Comparison of ENCODE assay signal across 8 cellular contexts in the genomic region with DNA sequence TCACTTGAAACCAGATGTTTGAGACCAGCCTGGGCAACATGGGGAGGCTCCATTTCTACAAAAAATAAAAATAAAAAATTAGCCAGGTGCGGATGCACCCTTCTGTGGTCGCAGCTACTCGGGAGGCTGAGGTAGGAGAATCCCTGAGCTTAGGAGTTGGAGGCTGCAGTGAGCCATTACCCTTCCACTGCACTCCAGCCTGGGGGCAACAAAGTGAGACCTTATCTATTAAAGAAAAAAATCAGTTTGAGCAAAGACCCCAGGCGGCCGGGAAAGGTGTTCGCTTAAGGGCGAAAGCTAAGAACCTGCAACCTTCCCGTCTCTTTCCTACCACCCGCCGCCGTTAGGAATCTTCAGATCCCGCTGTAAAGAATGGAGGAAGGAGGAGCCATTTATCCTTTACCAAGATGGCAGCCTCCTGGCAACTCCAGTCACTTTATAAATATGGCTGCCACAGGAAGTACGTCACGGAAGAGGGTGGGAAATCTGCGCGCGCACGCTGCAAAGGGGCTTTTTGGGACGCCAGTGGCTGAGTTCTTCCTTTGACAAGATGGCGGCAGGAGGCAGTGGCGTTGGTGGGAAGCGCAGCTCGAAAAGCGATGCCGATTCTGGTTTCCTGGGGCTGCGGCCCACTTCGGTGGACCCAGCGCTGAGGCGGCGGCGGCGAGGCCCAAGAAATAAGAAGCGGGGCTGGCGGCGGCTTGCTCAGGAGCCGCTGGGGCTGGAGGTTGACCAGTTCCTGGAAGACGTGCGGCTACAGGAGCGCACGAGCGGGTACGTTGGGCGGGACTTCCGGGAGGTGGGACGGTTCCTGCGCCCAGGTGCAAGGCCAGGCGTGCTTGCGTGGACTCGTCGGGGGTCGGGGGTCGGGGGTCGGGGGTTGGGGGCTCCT. TPM values are rescaled to one million over a fixed set of nuclear protein-coding genes. Genes with fewer than 3 reads are reported as not detected.
DNase-seq lines count a peak whose midpoint lies in the region; ATAC-seq, FAIRE-seq and TF ChIP-seq lines count a peak whose summit lies in the region.

Gene NOP53, plus strand, starts transcription at position 537 of the 892 bp plus-strand sequence. Its CDS starts 14 bp downstream, at position 551.

- intact Hi-C loops in left cardiac atrium (cut with DNase I) (no loop called here), upper lobe of right lung (cut with DNase I) (no loop called here)

- FAIRE-seq in GM12892 (lab: Jason Lieb, UNC) = peak; percentile 96

- peak within 1 kb of the TSS; percentile 77 for H3K4me3 ChIP-seq in upper lobe of right lung

- H3K36me3 Mint-ChIP-seq in T-helper 17 cell (ENCODE audit: low read depth) (peaks cover 2% of the 10 kb centered on the region), progenitor cell of endocrine pancreas (ENCODE audit: insufficient read depth) (peaks cover 8% of the 10 kb centered on the region)

- peak within 1 kb of the TSS; percentile 99 for H3K27ac Mint-ChIP-seq in T-helper 17 cell
- H3K27ac Mint-ChIP-seq in progenitor cell of endocrine pancreas = peak within 1 kb of the TSS; percentile 99

- peak; percentile 87 for DNase-seq in GM12892 (ENCODE audit: insufficient read length)
- DNase-seq in NCI-H187 (lab: John Stamatoyannopoulos, UW) = peak; percentile 96 to 98
- peak; percentile 90 to 94 (median 93) for DNase-seq in T-helper 17 cell
- peak; percentile 84 for DNase-seq in amniotic stem cell (lab: John Stamatoyannopoulos, UW)
- peak; percentile 96 for DNase-seq in left cardiac atrium
- peak; percentile 93 for DNase-seq in progenitor cell of endocrine pancreas (ENCODE audit: low spot score, unreplicated experiment)
- peak; percentile 98 for DNase-seq in upper lobe of right lung

- H3K4me1 Mint-ChIP-seq in T-helper 17 cell (peaks cover 24% of the 10 kb centered on the region), progenitor cell of endocrine pancreas (ENCODE audit: low read depth) (peaks cover 6% of the 10 kb centered on the region)

- peak within 1 kb of the TSS; percentile 99 for H3K4me3 Mint-ChIP-seq in T-helper 17 cell
- H3K4me3 Mint-ChIP-seq in progenitor cell of endocrine pancreas (ENCODE audit: low read depth) = peak within 1 kb of the TSS; percentile 100

- peak; percentile 74 for ATAC-seq in HG02885 (IDR thresholded peaks at IDR 0.05; ENCODE audit: poor library complexity, unreplicated experiment)
- peak; percentile 85 for ATAC-seq in T-helper 17 cell
- peak; percentile 62 to 71 for ATAC-seq in left cardiac atrium
- ATAC-seq in upper lobe of right lung = peak; percentile 74

- H3K9me3 Mint-ChIP-seq in progenitor cell of endocrine pancreas (ENCODE audit: low read depth) = no peaks in the 10 kb centered on the region

- peaks cover 35% of the 10 kb centered on the region for H3K4me1 ChIP-seq in upper lobe of right lung

- H3K27me3 ChIP-seq in upper lobe of right lung = no peaks in the 10 kb centered on the region

- H3K9me3 ChIP-seq in T-helper 17 cell (ENCODE audit: control insufficient read depth, low read length, poor library complexity, severe bottlenecking) (no peaks in the 10 kb centered on the region), upper lobe of right lung (no peaks in the 10 kb centered on the region)

- TF ChIP-seq POLR2A in GM12892 (IDR thresholded peaks at IDR 0.05; ENCODE audit: low read depth, low read length) = peak; percentile 97

- H3K27ac ChIP-seq in upper lobe of right lung = peak within 1 kb of the TSS; percentile 97

- H3K36me3 ChIP-seq in upper lobe of right lung = peaks cover 48% of the 10 kb centered on the region

- H3K27me3 Mint-ChIP-seq in T-helper 17 cell (no peaks in the 10 kb centered on the region), progenitor cell of endocrine pancreas (peaks cover 17% of the 10 kb centered on the region)

- TF ChIP-seq CTCF in progenitor cell of endocrine pancreas (IDR thresholded peaks at IDR 0.05; ENCODE audit: unreplicated experiment) (no peak), upper lobe of right lung (IDR thresholded peaks at IDR 0.05) (no peak)

RNA-seq across cellular contexts. Expression of gene NOP53, which starts in this region (rescaled TPM):
- polyA plus RNA-seq in GM12892 (2012; ENCODE audit: missing spikeins) = 326 TPM
- total RNA-seq in T-helper 17 cell (100 to 1,000 TPM; 742 to 873 TPM), left cardiac atrium (100 to 1,000 TPM; 172 to 184 TPM), progenitor cell of endocrine pancreas (301 and 312 TPM in 2 replicates), upper lobe of right lung (260 TPM)

Comparison
In these comparisons a context has a peak if more than half of its experiments do, and no peak if none do; other contexts are left out.
1. Peak in every context shown above with its lines: DNase-seq, ATAC-seq, H3K4me3 ChIP-seq and H3K27ac ChIP-seq.